ENCODE assay signal across 9 cellular contexts in genomic region chr6:131954775-131955107, GRCh38. TPM values are rescaled to one million over a fixed set of nuclear protein-coding genes. Genes with fewer than 3 reads are reported as not detected.
DNase-seq lines count a peak whose midpoint lies in the region; ATAC-seq and TF ChIP-seq lines count a peak whose summit lies in the region.
"Had no signal": no experiment of that assay in that cellular context is flagged by ENCODE, and none has a peak within 500 bp of the region (broad histone marks: within the 10 kb centered on the region; RNA-seq: fewer than 3 reads in every experiment).

No MANE protein-coding gene starts in this region.

- H3F3A ChIP-seq in smooth muscle cell (ENCODE audit: low read depth), result peaks cover 20% of the 10 kb centered on the region

- peaks cover 7% of the 10 kb centered on the region for H3K79me2 ChIP-seq in smooth muscle cell (ENCODE audit: low read depth)

- DNase-seq in HPDE6-E6E7 (ENCODE audit: extremely low spot score) (peak; percentile 84), amniotic stem cell (lab: John Stamatoyannopoulos, UW) (peak; percentile 88), smooth muscle cell (lab: John Stamatoyannopoulos, UW; ENCODE audit: unreplicated experiment) (no peak), HuH-7.5 (ENCODE audit: low spot score) (no peak), NCI-H748 (lab: John Stamatoyannopoulos, UW; ENCODE audit: unreplicated experiment) (no peak)
- no peak for DNase-seq in activated CD4-positive, alpha-beta T cell treated with anti-CD3 and anti-CD28 coated beads, Interleukin-2, amount 50 U/mL, for 48 hours

- WGBS in smooth muscle cell (ENCODE audit: low lambda C conversion rate), result 12% methylated on average over 7 of the region's 7 CpGs

- H3K27me3 ChIP-seq in iPS-20b (ENCODE audit: insufficient read depth, low read length) (no peaks in the 10 kb centered on the region; the same call in 1 of the 2 replicates), smooth muscle cell (ENCODE audit: low read depth) (no peaks in the 10 kb centered on the region)

- H3K4me3 ChIP-seq in iPS-20b (ENCODE audit: low read length) (no peak overlapping the region), smooth muscle cell (no peak overlapping the region)
- H3K4me3 ChIP-seq: K562 had no signal

- TF ChIP-seq CTCF in smooth muscle cell (IDR thresholded peaks at IDR 0.05; ENCODE audit: borderline replicate concordance, insufficient read depth, poor library complexity, severe bottlenecking), result no peak

- H3K4me2 ChIP-seq in smooth muscle cell, result peak overlapping the region; percentile 65

- H3K36me3 ChIP-seq in iPS-20b (ENCODE audit: insufficient read depth, low read depth, low read length) (peaks cover 7% of the 10 kb centered on the region), smooth muscle cell (ENCODE audit: low read depth) (no peaks in the 10 kb centered on the region)

- peaks cover 8% of the 10 kb centered on the region for H4K20me1 ChIP-seq in smooth muscle cell (ENCODE audit: low read depth)

- H3K9ac ChIP-seq in iPS-20b (ENCODE audit: low read depth, low read length) (peak overlapping the region; percentile 35; the same call in 1 of the 2 replicates), smooth muscle cell (ENCODE audit: low read depth) (peak overlapping the region; percentile 57)

- ATAC-seq in HG03196 (IDR thresholded peaks at IDR 0.05; ENCODE audit: unreplicated experiment), result no peak
- ATAC-seq: K562 had no signal

- no peaks in the 10 kb centered on the region for H3K9me3 ChIP-seq in iPS-20b (ENCODE audit: insufficient read depth, low read depth, low read length)
- H3K9me3 ChIP-seq in smooth muscle cell (replicated peaks; ENCODE audit: low read depth), result no peaks in the 10 kb centered on the region

- peaks cover 44% of the 10 kb centered on the region for H3K4me1 ChIP-seq in iPS-20b (ENCODE audit: insufficient read depth, low read length)
- peaks cover 35% of the 10 kb centered on the region for H3K4me1 ChIP-seq in smooth muscle cell (ENCODE audit: low read depth)

- no peak overlapping the region for H2AFZ ChIP-seq in smooth muscle cell (ENCODE audit: low read depth)

- H3K27ac ChIP-seq in iPS-20b (ENCODE audit: low read length) (no peak overlapping the region), smooth muscle cell (ENCODE audit: low read depth) (peak overlapping the region; percentile 90)

RNA-seq across cellular contexts. Expression of gene CCN2, which starts 3.6 kb away (rescaled TPM):
- total RNA-seq in smooth muscle cell, result 1,180 and 1,197 TPM in 2 replicates
- 1,697 and 2,448 TPM in 2 replicates for polyA plus RNA-seq in smooth muscle cell
- polyA plus RNA-seq: K562 had no signal

Comparison
In these comparisons a context has a peak if more than half of its experiments do, and no peak if none do; other contexts are left out.
1. DNase-seq: peak in HPDE6-E6E7 (single experiment) and amniotic stem cell (single experiment); none in smooth muscle cell (single experiment), activated CD4-positive, alpha-beta T cell treated with anti-CD3 and anti-CD28 coated beads, Interleukin-2, amount 50 U/mL, for 48 hours (0 of 2), HuH-7.5 (single experiment) and NCI-H748 (single experiment).